ENCODE assay signal across 18 cellular contexts in the genomic region with DNA sequence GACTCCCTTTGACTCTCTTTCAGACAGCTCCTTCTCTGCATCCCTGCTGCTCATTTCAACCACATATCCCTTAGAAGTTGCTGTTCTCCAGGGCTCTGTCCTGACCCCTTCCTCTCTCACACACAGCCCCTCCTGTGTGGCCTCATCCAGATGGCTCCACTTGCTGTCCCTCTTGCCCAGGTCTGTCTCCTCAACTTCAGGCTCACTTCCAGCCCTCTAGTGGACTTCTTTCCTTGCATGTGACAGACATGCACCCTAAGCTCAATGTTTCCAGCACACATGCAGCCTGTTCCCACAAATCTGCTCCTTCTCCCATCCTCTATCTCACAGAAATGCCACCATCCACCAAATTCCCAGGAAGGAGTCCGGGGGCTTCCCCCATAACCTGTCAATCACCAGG. TPM values are rescaled to one million over a fixed set of nuclear protein-coding genes. Genes with fewer than 3 reads are reported as not detected.
DNase-seq lines count a peak whose midpoint lies in the region; ATAC-seq and TF ChIP-seq lines count a peak whose summit lies in the region.
"Had no signal": no experiment of that assay in that cellular context is flagged by ENCODE, and none has a peak within 500 bp of the region (broad histone marks: within the 10 kb centered on the region; RNA-seq: fewer than 3 reads in every experiment).

No MANE protein-coding gene starts in this region.

- no peak overlapping the region for H2BK15ac ChIP-seq in mesendoderm (replicated peaks; ENCODE audit: low read depth)

- H3K56ac ChIP-seq in mesendoderm (ENCODE audit: low read length) = no peak overlapping the region

- TF ChIP-seq EP300 in tibial nerve (IDR thresholded peaks at IDR 0.05) = no peak

- no peaks in the 10 kb centered on the region for H3K36me3 ChIP-seq in mesendoderm (ENCODE audit: control insufficient read depth, insufficient read depth, low read length)
- H3K36me3 ChIP-seq in tibial nerve = no peaks in the 10 kb centered on the region

- POLR2A ChIA-PET in HEK293T (lab: Yijun Ruan, JAX) = interaction anchor here (0.9 kb wide), 1 partner anchor 9 kb away, joined by 3 read pairs; the partner anchor contains the start of gene MRPL19

- no peak overlapping the region for H2BK5ac ChIP-seq in mesendoderm (ENCODE audit: low read length)

- H3K4me1 ChIP-seq in mesendoderm (ENCODE audit: control insufficient read depth, low read depth, low read length) = no peaks in the 10 kb centered on the region
- peaks cover 0 to 16% (median 7%) of the 10 kb centered on the region in 4 donors for H3K4me1 ChIP-seq in tibial nerve

- no peak overlapping the region for H2BK120ac ChIP-seq in mesendoderm (ENCODE audit: low read depth, low read length)

- H3K4ac ChIP-seq in mesendoderm (ENCODE audit: low read depth, low read length) = no peak overlapping the region

- no peak overlapping the region for H3K27ac ChIP-seq in mesendoderm (ENCODE audit: low read depth, low read length)
- no peak overlapping the region for H3K27ac ChIP-seq in tibial nerve
- H3K27ac ChIP-seq: 22Rv1, RWPE1 had no signal

- TF ChIP-seq CTCF in astrocyte of the spinal cord (IDR thresholded peaks at IDR 0.05; ENCODE audit: low read depth, low read length) = peak; percentile 5
- no peak for TF ChIP-seq CTCF in tibial nerve (IDR thresholded peaks at IDR 0.05)

- WGBS in mesendoderm (ENCODE audit: extremely low coverage, insufficient coverage, low lambda C conversion rate) = no CpG with 5 or more reads among the region's 1 CpG
- WGBS in tibial nerve, 2 donors = 70 to 80% methylated on average over 1 of the region's 1 CpG

- no peak overlapping the region for H3K18ac ChIP-seq in mesendoderm (ENCODE audit: low read length)

- no peaks in the 10 kb centered on the region for H3K79me1 ChIP-seq in mesendoderm (ENCODE audit: low read length)

- no peak for ATAC-seq in HG02938 (IDR thresholded peaks at IDR 0.05; ENCODE audit: unreplicated experiment)
- ATAC-seq: PC-3 had no signal

- H4K5ac ChIP-seq in mesendoderm (ENCODE audit: low read length) = no peak overlapping the region

- no peak for TF ChIP-seq POLR2A in tibial nerve (IDR thresholded peaks at IDR 0.05)

- in situ Hi-C loops in astrocyte of the spinal cord (cut with HindIII; ENCODE audit: low sequenced_read_pairs) = no loop called here

- H3K23ac ChIP-seq in mesendoderm (ENCODE audit: low read length) = no peak overlapping the region

- H3K9ac ChIP-seq in mesendoderm (ENCODE audit: low read length) = no peak overlapping the region

- H3K79me2 ChIP-seq in mesendoderm (ENCODE audit: control insufficient read depth, insufficient read depth, low read length) = no peaks in the 10 kb centered on the region

- no peak overlapping the region for H3K4me2 ChIP-seq in mesendoderm (ENCODE audit: low read length)

- CTCF ChIA-PET in HEK293T (lab: Yijun Ruan, JAX) = interaction anchor here (1.0 to 1.7 kb wide), 2 partner anchors 9 to 29 kb away, joined by 3 to 7 read pairs; no protein-coding TSS in a partner anchor

- H3K4me3 ChIP-seq in astrocyte of the spinal cord (ENCODE audit: low read depth, low read length) = no peak overlapping the region
- H3K4me3 ChIP-seq in mesendoderm (ENCODE audit: low read length) = no peak overlapping the region
- H3K4me3 ChIP-seq in tibial nerve = no peak overlapping the region

- no peak overlapping the region for H4K8ac ChIP-seq in mesendoderm (ENCODE audit: low read depth, low read length)

- DNase-seq in NCI-H146 (lab: John Stamatoyannopoulos, UW) (peak; percentile 17), NCI-H146 treated with DMSO at 0.1 percent for 48 hours (lab: John Stamatoyannopoulos, UW; ENCODE audit: unreplicated experiment) (no peak), HEK293T (ENCODE audit: extremely low spot score) (no peak), astrocyte of the spinal cord (ENCODE audit: low read depth, low spot score) (no peak), mesendoderm (peak; percentile 25), tibial nerve (ENCODE audit: low spot score in 2 of 2) (no peak)
- DNase-seq in activated naive CD4-positive, alpha-beta T cell (lab: John Stamatoyannopoulos, UW) = no peak
- DNase-seq: DMS79, NCI-H1105, NCI-H187, NCI-H2107, NCI-H226, NCI-H524, NCI-H82, PC-3 had no signal

- H2AK5ac ChIP-seq in mesendoderm (ENCODE audit: low read length) = no peak overlapping the region

- no peaks in the 10 kb centered on the region for H3K9me3 ChIP-seq in tibial nerve

- no peaks in the 10 kb centered on the region for H3K27me3 ChIP-seq in mesendoderm (ENCODE audit: insufficient read depth, low read length, poor library complexity)
- H3K27me3 ChIP-seq in tibial nerve = no peaks in the 10 kb centered on the region

TF ChIP-seq in HEK293T, 16 proteins besides CTCF, POLR2A, EP300 and RAD21:
- TF ChIP-seq, protein P1, sequence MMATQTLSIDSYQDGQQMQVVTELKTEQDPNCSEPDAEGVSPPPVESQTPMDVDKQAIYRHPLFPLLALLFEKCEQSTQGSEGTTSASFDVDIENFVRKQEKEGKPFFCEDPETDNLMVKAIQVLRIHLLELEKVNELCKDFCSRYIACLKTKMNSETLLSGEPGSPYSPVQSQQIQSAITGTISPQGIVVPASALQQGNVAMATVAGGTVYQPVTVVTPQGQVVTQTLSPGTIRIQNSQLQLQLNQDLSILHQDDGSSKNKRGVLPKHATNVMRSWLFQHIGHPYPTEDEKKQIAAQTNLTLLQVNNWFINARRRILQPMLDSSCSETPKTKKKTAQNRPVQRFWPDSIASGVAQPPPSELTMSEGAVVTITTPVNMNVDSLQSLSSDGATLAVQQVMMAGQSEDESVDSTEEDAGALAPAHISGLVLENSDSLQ (IDR thresholded peaks at IDR 0.05) = peak; percentile 29; the same call in 1 of the 2 replicates
- TF ChIP-seq FOXK2 (IDR thresholded peaks at IDR 0.05) = no peak
- no peak for TF ChIP-seq ARNT (IDR thresholded peaks at IDR 0.05)
TF ChIP-seq in HEK293T: peak in this region for 1.

RNA-seq across cellular contexts. Expression of gene MRPL19, which starts 9.0 kb away (rescaled TPM):
- polyA plus RNA-seq in mesendoderm (2013, experiment 1 of 2) = 44.0 TPM
- 41.8 TPM for polyA plus RNA-seq in mesendoderm (2013, experiment 2 of 2)
- total RNA-seq in tibial nerve = 10 to 100 TPM; 27.9 to 52.9 (median 34.9) TPM

Comparison
In these comparisons a context has a peak if more than half of its experiments do, and no peak if none do; other contexts are left out.
1. DNase-seq: peak in NCI-H146 (single experiment) and mesendoderm (single experiment); none in NCI-H146 treated with DMSO at 0.1 percent for 48 hours (single experiment), HEK293T (single experiment), astrocyte of the spinal cord (single experiment), tibial nerve (0 of 2) and activated naive CD4-positive, alpha-beta T cell (0 of 4).